In genomic region chr5:172918421-172919371, GRCh38 we compare ENCODE assay signal across 12 cellular contexts. TPM values are rescaled to one million over a fixed set of nuclear protein-coding genes. Genes with fewer than 3 reads are reported as not detected.
A peak's percentile ranks its signal among the peaks of the same experiment; 100 is the strongest.
DNase-seq lines count a peak whose midpoint lies in the region; ATAC-seq and TF ChIP-seq lines count a peak whose summit lies in the region.
"Had no signal": no experiment of that assay in that cellular context is flagged by ENCODE, and none has a peak within 500 bp of the region (broad histone marks: within the 10 kb centered on the region; RNA-seq: fewer than 3 reads in every experiment).

No MANE protein-coding gene starts in this region.

- peaks cover 55% of the 10 kb centered on the region for H3K36me3 ChIP-seq in left ventricle myocardium inferior
- peaks cover 0 to 84% (median 19%) of the 10 kb centered on the region in 9 donors for H3K36me3 ChIP-seq in heart right ventricle
- H3K36me3 ChIP-seq in vagina: peaks cover 0 to 50% of the 10 kb centered on the region in 2 donors

- ATAC-seq in heart right ventricle: no peak
- ATAC-seq in natural killer cell treated with Interleukin-12 subunit alpha and Interleukin-12 subunit beta and Interleukin-15 and Interleukin-18, amount 100 ng/mL, for 72 hours: peak; percentile 45 to 66

- WGBS in heart right ventricle, 2 donors: 83 to 85% methylated on average over 28 of the region's 28 CpGs

- in situ Hi-C loops in GM13976 (cut with MboI; ENCODE audit: low sequenced_read_pairs, unreplicated experiment): no loop called here

- no peaks in the 10 kb centered on the region for H3K27me3 ChIP-seq in left ventricle myocardium inferior (ENCODE audit: low read depth)
- no peaks in the 10 kb centered on the region for H3K27me3 ChIP-seq in heart right ventricle
- no peaks in the 10 kb centered on the region for H3K27me3 ChIP-seq in vagina
- H3K27me3 ChIP-seq: upper lobe of left lung had no signal

- peaks cover 21 to 22% of the 10 kb centered on the region in 2 donors for H3K4me1 Mint-ChIP-seq in natural killer cell treated with Interleukin-12 subunit alpha and Interleukin-12 subunit beta and Interleukin-15 and Interleukin-18, amount 100 ng/mL, for 72 hours (ENCODE audit: low read depth in 2 of 2)

- H3K4me3 ChIP-seq in left ventricle myocardium inferior (no peak overlapping the region), heart right ventricle (no peak overlapping the region), vagina (no peak overlapping the region)
- H3K4me3 ChIP-seq: upper lobe of left lung had no signal

- intact Hi-C loops in left ventricle myocardium inferior (cut with micrococcal nuclease): no loop called here
- intact Hi-C loops in heart right ventricle (cut with DNase I): no loop called here
- intact Hi-C loops in vagina (cut with DNase I): no loop called here

- TF ChIP-seq CTCF in left ventricle myocardium inferior (IDR thresholded peaks at IDR 0.05; ENCODE audit: borderline replicate concordance) (no peak), heart right ventricle (IDR thresholded peaks at IDR 0.05) (no peak), vagina (IDR thresholded peaks at IDR 0.05) (no peak), GM13976 (IDR thresholded peaks at IDR 0.05; ENCODE audit: borderline replicate concordance, control extremely low read depth, extremely low read depth, insufficient read depth, missing control alignments) (no peak)

- no peaks in the 10 kb centered on the region for H3K27me3 Mint-ChIP-seq in natural killer cell treated with Interleukin-12 subunit alpha and Interleukin-12 subunit beta and Interleukin-15 and Interleukin-18, amount 100 ng/mL, for 72 hours

- no peak for TF ChIP-seq POLR2A in vagina (IDR thresholded peaks at IDR 0.05)

- H3K9me3 ChIP-seq in left ventricle myocardium inferior (replicated peaks) (no peaks in the 10 kb centered on the region), heart right ventricle (no peaks in the 10 kb centered on the region), vagina (no peaks in the 10 kb centered on the region)
- H3K9me3 ChIP-seq: upper lobe of left lung had no signal

- H3K4me1 ChIP-seq in left ventricle myocardium inferior: peaks cover 8% of the 10 kb centered on the region
- H3K4me1 ChIP-seq in heart right ventricle: peaks cover 0 to 9% (median 0%) of the 10 kb centered on the region in 9 donors
- peaks cover 12% of the 10 kb centered on the region for H3K4me1 ChIP-seq in vagina

- H3K4me3 Mint-ChIP-seq in natural killer cell treated with Interleukin-12 subunit alpha and Interleukin-12 subunit beta and Interleukin-15 and Interleukin-18, amount 100 ng/mL, for 72 hours: peak overlapping the region; percentile 64

- H3K27ac Mint-ChIP-seq in natural killer cell treated with Interleukin-12 subunit alpha and Interleukin-12 subunit beta and Interleukin-15 and Interleukin-18, amount 100 ng/mL, for 72 hours: peak overlapping the region in 1 of 2 donors; percentile 56

- no peak for DNase-seq in left ventricle myocardium inferior
- DNase-seq in heart right ventricle: no peak
- peak; percentile 76 for DNase-seq in amniotic epithelial cell (ENCODE audit: low read depth)
- no peak for DNase-seq in natural killer cell treated with Interleukin-12 subunit alpha and Interleukin-12 subunit beta and Interleukin-15 and Interleukin-18, amount 100 ng/mL, for 72 hours (ENCODE audit: low spot score)
- no peak for DNase-seq in vagina (ENCODE audit: extremely low spot score in 2 of 2)
- no peak for DNase-seq in A172 (ENCODE audit: low spot score)
- no peak for DNase-seq in NCI-H1092 treated with DMSO at 0.1 percent for 48 hours (lab: John Stamatoyannopoulos, UW)
- no peak for DNase-seq in GM13976 (ENCODE audit: low spot score)
- DNase-seq: effector memory CD4-positive, alpha-beta T cell; left ventricle myocardium superior; stimulated activated CD4-positive, alpha-beta T cell treated with anti-CD3 and anti-CD28 coated beads, Interleukin-4, amount 100 ng/mL, for 1 hour; upper lobe of left lung had no signal

- no peaks in the 10 kb centered on the region for H3K36me3 Mint-ChIP-seq in natural killer cell treated with Interleukin-12 subunit alpha and Interleukin-12 subunit beta and Interleukin-15 and Interleukin-18, amount 100 ng/mL, for 72 hours

- peak overlapping the region; percentile 5 for H3K27ac ChIP-seq in left ventricle myocardium inferior (replicated peaks)
- H3K27ac ChIP-seq in heart right ventricle: no peak overlapping the region
- peak overlapping the region; percentile 59 for H3K27ac ChIP-seq in vagina

- H3K9me3 Mint-ChIP-seq in natural killer cell treated with Interleukin-12 subunit alpha and Interleukin-12 subunit beta and Interleukin-15 and Interleukin-18, amount 100 ng/mL, for 72 hours: no peaks in the 10 kb centered on the region

RNA-seq across cellular contexts. Expression of gene RPL26L1, which starts 40.5 kb away (rescaled TPM):
- 27.2 TPM for total RNA-seq in left ventricle myocardium inferior
- 10 to 100 TPM; 23.2 to 33.7 (median 28.9) TPM for total RNA-seq in heart right ventricle
- polyA plus RNA-seq in heart right ventricle: 10 to 100 TPM; 29.0 to 84.9 TPM
- total RNA-seq in natural killer cell treated with Interleukin-12 subunit alpha and Interleukin-12 subunit beta and Interleukin-15 and Interleukin-18, amount 100 ng/mL, for 72 hours: 10 to 100 TPM; 41.5 to 47.3 TPM
- total RNA-seq in vagina: 17.7 TPM
- 187 and 205 TPM in 2 replicates for total RNA-seq in A172 (2014; rRNA removed; shearing (Covaris generic))

Comparison
In these comparisons a context has a peak if more than half of its experiments do, and no peak if none do; other contexts are left out.
1. H3K27ac ChIP-seq: peak in left ventricle myocardium inferior (single experiment) and vagina (single experiment); none in heart right ventricle (0 of 10).
2. ATAC-seq: peak in natural killer cell treated with Interleukin-12 subunit alpha and Interleukin-12 subunit beta and Interleukin-15 and Interleukin-18, amount 100 ng/mL, for 72 hours (2 of 2); none in heart right ventricle (0 of 8).